ENCODE assay signal across 40 cellular contexts in the genomic region with DNA sequence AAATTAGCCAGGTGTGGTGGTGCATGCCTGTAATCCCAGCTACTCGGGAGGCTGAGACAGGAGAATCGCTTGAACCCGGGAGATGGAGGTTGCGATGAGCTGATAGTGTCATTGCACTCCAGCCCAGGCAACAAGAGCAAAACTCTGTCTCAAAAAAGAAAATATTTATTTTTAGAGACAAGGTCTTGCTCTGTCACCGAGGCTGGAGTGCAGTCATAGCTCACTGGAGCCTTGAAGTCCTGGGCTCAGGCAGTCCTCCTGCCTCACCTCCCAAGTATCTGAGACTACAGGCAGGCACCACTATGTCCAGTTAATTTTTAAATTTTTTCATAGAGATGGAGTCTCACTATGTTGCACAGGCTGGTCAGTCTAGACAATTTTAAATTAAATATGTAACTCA.
"Had no signal": no experiment of that assay in that cellular context is flagged by ENCODE, and none has a peak within 500 bp of the region (broad histone marks: within the 10 kb centered on the region; RNA-seq: fewer than 3 reads in every experiment).

No MANE protein-coding gene starts in this region.

- ATAC-seq: activated naive CD4-positive, alpha-beta T cell treated with anti-CD3 and anti-CD28 coated beads, Interleukin-2, amount 50 U/mL, for 72 hours; activated naive CD8-positive, alpha-beta T cell treated with anti-CD3 and anti-CD28 coated beads, Interleukin-2, amount 50 U/mL, for 24 hours; activated T-cell treated with anti-CD3 and anti-CD28 coated beads, Interleukin-2, amount 50 U/mL, for 4 hours; activated T-cell treated with anti-CD3 and anti-CD28 coated beads, Interleukin-2, amount 50 U/mL, for 72 hours; activated T-helper 17 cell treated with anti-CD3 and anti-CD28 coated beads, Interleukin-2, amount 50 U/mL, for 72 hours; body of pancreas had no signal

- H3K27ac Mint-ChIP-seq: activated naive CD4-positive, alpha-beta T cell treated with anti-CD3 and anti-CD28 coated beads for 36 hours; activated naive CD4-positive, alpha-beta T cell treated with anti-CD3 and anti-CD28 coated beads, Interleukin-2, amount 10 ng/mL, durations not matched to agents 7 days and 5 days; activated naive CD4-positive, alpha-beta T cell treated with anti-CD3 and anti-CD28 coated beads, Interleukin-2, amount 50 U/mL, for 24 hours; activated naive CD4-positive, alpha-beta T cell treated with anti-CD3 and anti-CD28 coated beads, Interleukin-2, amount 50 U/mL, for 72 hours; activated naive CD8-positive, alpha-beta T cell; activated naive CD8-positive, alpha-beta T cell treated with anti-CD3 and anti-CD28 coated beads for 36 hours; activated naive CD8-positive, alpha-beta T cell treated with anti-CD3 and anti-CD28 coated beads, Interleukin-2, amount 10 ng/mL, durations not matched to agents 7 days and 5 days; activated naive CD8-positive, alpha-beta T cell treated with anti-CD3 and anti-CD28 coated beads, Interleukin-2, amount 50 U/mL, for 24 hours; activated T-cell treated with anti-CD3 and anti-CD28 coated beads, Interleukin-2, amount 50 U/mL, for 24 hours; activated T-cell treated with anti-CD3 and anti-CD28 coated beads, Interleukin-2, amount 50 U/mL, for 72 hours; activated T-helper 1 cell treated with anti-CD3 and anti-CD28 coated beads, Interleukin-12 subunit alpha, Interleukin-12 subunit beta, Interleukin-2, Interleukin-4 antibody, amounts not matched to agents 30 ng/mL and 10 ng/mL and 1 ng/mL, durations not matched to agents 14 hours and 24 hours and 36 hours; activated T-helper 17 cell treated with anti-CD3 and anti-CD28 coated beads, Interleukin-2, amount 50 U/mL, for 72 hours; activated T-helper 2 cell treated with anti-CD3 and anti-CD28 coated beads, Interferon-gamma antibody, Interleukin-2, Interleukin-4, amounts not matched to agents 10 μg/mL and 5 μg/mL and 100 μg/mL, durations not matched to agents 14 hours and 24 hours and 36 hours; brain had no signal

- H3K4me3 Mint-ChIP-seq: activated naive CD4-positive, alpha-beta T cell treated with anti-CD3 and anti-CD28 coated beads for 36 hours; activated naive CD4-positive, alpha-beta T cell treated with anti-CD3 and anti-CD28 coated beads, Interleukin-2, amount 10 ng/mL, durations not matched to agents 7 days and 5 days; activated naive CD4-positive, alpha-beta T cell treated with anti-CD3 and anti-CD28 coated beads, Interleukin-2, amount 50 U/mL, for 24 hours; activated naive CD8-positive, alpha-beta T cell; activated naive CD8-positive, alpha-beta T cell treated with anti-CD3 and anti-CD28 coated beads for 36 hours; activated naive CD8-positive, alpha-beta T cell treated with anti-CD3 and anti-CD28 coated beads, Interleukin-2, amount 10 ng/mL, durations not matched to agents 7 days and 5 days; activated naive CD8-positive, alpha-beta T cell treated with anti-CD3 and anti-CD28 coated beads, Interleukin-2, amount 50 U/mL, for 24 hours; activated T-cell treated with anti-CD3 and anti-CD28 coated beads, Interleukin-2, amount 50 U/mL, for 24 hours; activated T-cell treated with anti-CD3 and anti-CD28 coated beads, Interleukin-2, amount 50 U/mL, for 4 hours; activated T-cell treated with anti-CD3 and anti-CD28 coated beads, Interleukin-2, amount 50 U/mL, for 72 hours; activated T-helper 1 cell treated with anti-CD3 and anti-CD28 coated beads, Interleukin-12 subunit alpha, Interleukin-12 subunit beta, Interleukin-2, Interleukin-4 antibody, amounts not matched to agents 30 ng/mL and 10 ng/mL and 1 ng/mL, durations not matched to agents 14 hours and 24 hours and 36 hours; activated T-helper 17 cell treated with anti-CD3 and anti-CD28 coated beads, Interleukin-2, amount 50 U/mL, for 72 hours; central memory CD8-positive, alpha-beta T cell had no signal

- H3K9me3 Mint-ChIP-seq: activated naive CD4-positive, alpha-beta T cell treated with anti-CD3 and anti-CD28 coated beads, Interleukin-2, amount 50 U/mL, for 24 hours; activated naive CD4-positive, alpha-beta T cell treated with anti-CD3 and anti-CD28 coated beads, Interleukin-2, amount 50 U/mL, for 72 hours; activated naive CD8-positive, alpha-beta T cell treated with anti-CD3 and anti-CD28 coated beads, Interleukin-2, amount 10 ng/mL, durations not matched to agents 7 days and 5 days; activated naive CD8-positive, alpha-beta T cell treated with anti-CD3 and anti-CD28 coated beads, Interleukin-2, amount 50 U/mL, for 24 hours; activated T-cell treated with anti-CD3 and anti-CD28 coated beads, Interleukin-2, amount 50 U/mL, for 24 hours; activated T-helper 17 cell treated with anti-CD3 and anti-CD28 coated beads, Interleukin-2, amount 50 U/mL, for 72 hours; central memory CD8-positive, alpha-beta T cell had no signal

- H3K9me3 ChIP-seq: adrenal gland, ascending aorta, body of pancreas, breast epithelium had no signal

- H3K27me3 Mint-ChIP-seq: activated T-helper 17 cell treated with anti-CD3 and anti-CD28 coated beads, Interleukin-2, amount 50 U/mL, for 72 hours had no signal

- H3K27ac ChIP-seq: adrenal gland, ascending aorta, body of pancreas, brain microvascular endothelial cell, breast epithelium, cardiac muscle cell had no signal

- DNase-seq: activated effector memory CD4-positive, alpha-beta T cell treated with anti-CD3 and anti-CD28 coated beads, Interleukin-2, amount 50 U/mL, for 16 hours; activated effector memory CD4-positive, alpha-beta T cell treated with Interleukin-2 at 50 U/mL for 16 hours; activated gamma-delta T cell; activated gamma-delta T cell treated with Interleukin-2 at 50 U/mL for 16 hours; activated naive CD4-positive, alpha-beta T cell; activated naive CD4-positive, alpha-beta T cell treated with anti-CD3 and anti-CD28 coated beads for 36 hours; activated naive CD4-positive, alpha-beta T cell treated with anti-CD3 and anti-CD28 coated beads, Interleukin-2, amount 10 ng/mL, durations not matched to agents 7 days and 5 days; activated naive CD4-positive, alpha-beta T cell treated with anti-CD3 and anti-CD28 coated beads, Interleukin-2, amount 50 U/mL, for 16 hours; activated naive CD4-positive, alpha-beta T cell treated with Interleukin-2 at 50 U/mL for 16 hours; activated naive CD8-positive, alpha-beta T cell treated with anti-CD3 and anti-CD28 coated beads for 36 hours; activated naive CD8-positive, alpha-beta T cell treated with anti-CD3 and anti-CD28 coated beads, Interleukin-2, amount 10 ng/mL, durations not matched to agents 7 days and 5 days; activated naive CD8-positive, alpha-beta T cell treated with anti-CD3 and anti-CD28 coated beads, Interleukin-2, amount 50 U/mL, for 24 hours; activated T-cell treated with anti-CD3 and anti-CD28 coated beads, Interleukin-2, amount 50 U/mL, for 1 hour; activated T-cell treated with anti-CD3 and anti-CD28 coated beads, Interleukin-2, amount 50 U/mL, for 24 hours; activated T-cell treated with anti-CD3 and anti-CD28 coated beads, Interleukin-2, amount 50 U/mL, for 4 hours; activated T-cell treated with anti-CD3 and anti-CD28 coated beads, Interleukin-2, amount 50 U/mL, for 48 hours; activated T-cell treated with anti-CD3 and anti-CD28 coated beads, Interleukin-2, amount 50 U/mL, for 72 hours; amniotic stem cell; amygdala; anterior cingulate cortex; aorta; body of pancreas; brain microvascular endothelial cell; caudate nucleus; central memory CD4-positive, alpha-beta T cell; cerebellar nuclear complex had no signal

- H3K4me3 ChIP-seq: adrenal gland, ascending aorta, body of pancreas, breast epithelium, cardiac muscle cell had no signal

- H3K36me3 ChIP-seq: adrenal gland, ascending aorta, brain microvascular endothelial cell, breast epithelium, cardiac muscle cell had no signal

- H3K4me1 Mint-ChIP-seq: activated naive CD8-positive, alpha-beta T cell treated with anti-CD3 and anti-CD28 coated beads for 36 hours had no signal

- H3K27me3 ChIP-seq: adrenal gland, ascending aorta, body of pancreas, brain microvascular endothelial cell, breast epithelium, cardiac muscle cell had no signal

- H3K36me3 Mint-ChIP-seq: activated naive CD4-positive, alpha-beta T cell treated with anti-CD3 and anti-CD28 coated beads, Interleukin-2, amount 10 ng/mL, durations not matched to agents 7 days and 5 days; activated naive CD4-positive, alpha-beta T cell treated with anti-CD3 and anti-CD28 coated beads, Interleukin-2, amount 50 U/mL, for 24 hours; activated naive CD4-positive, alpha-beta T cell treated with anti-CD3 and anti-CD28 coated beads, Interleukin-2, amount 50 U/mL, for 72 hours; activated naive CD8-positive, alpha-beta T cell; activated naive CD8-positive, alpha-beta T cell treated with anti-CD3 and anti-CD28 coated beads for 36 hours; activated naive CD8-positive, alpha-beta T cell treated with anti-CD3 and anti-CD28 coated beads, Interleukin-2, amount 10 ng/mL, durations not matched to agents 7 days and 5 days; brain had no signal

- FAIRE-seq: astrocyte, bronchial epithelial cell had no signal
